Comparison of ENCODE assay signal across 1 cellular context in the genomic region with DNA sequence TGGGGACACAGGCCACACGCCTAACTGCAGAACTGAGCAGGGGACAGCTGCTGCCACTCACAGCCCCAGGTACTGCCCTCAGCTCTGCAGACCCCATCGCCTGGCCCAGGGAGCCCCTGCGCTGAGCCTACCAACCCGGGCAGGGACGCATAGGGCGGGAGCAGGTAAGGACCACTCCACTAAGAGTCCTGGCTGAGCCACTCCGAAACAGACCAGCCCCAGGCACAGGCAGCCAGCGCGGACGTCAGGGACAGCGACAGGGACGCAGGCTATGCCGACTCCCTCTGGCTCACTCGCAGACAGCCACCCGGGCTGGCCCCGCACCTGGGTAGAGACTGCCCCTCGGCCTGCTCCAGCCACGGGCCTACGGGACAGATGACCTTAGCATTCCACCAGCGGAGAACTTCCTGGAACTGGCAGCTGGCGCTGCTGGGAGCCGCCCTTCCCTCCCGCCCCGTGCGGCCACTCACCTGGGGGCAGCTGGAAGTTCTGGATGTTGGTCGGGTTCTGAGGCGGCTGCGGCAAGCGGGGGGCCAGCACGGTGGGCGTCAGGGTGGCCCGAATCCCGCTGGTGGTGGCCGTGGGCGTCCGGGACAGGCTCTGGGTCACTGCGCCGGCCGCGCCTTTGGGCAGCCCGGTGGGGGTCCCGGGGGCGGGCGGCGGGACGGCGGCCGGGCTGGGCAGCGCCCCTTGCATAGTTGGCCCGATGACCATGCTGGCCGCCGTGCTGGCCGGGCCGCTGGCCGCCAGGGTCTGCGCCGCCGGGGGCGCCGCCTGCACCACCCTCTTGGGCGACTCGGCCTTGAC.
TF ChIP-seq lines count a peak whose summit lies in the region.

No MANE protein-coding gene starts in this region.

TF ChIP-seq in HepG2, 621 proteins besides CTCF, POLR2A, EP300 and RAD21 (continued from another document and continues in another):
- TF ChIP-seq, protein P1, sequence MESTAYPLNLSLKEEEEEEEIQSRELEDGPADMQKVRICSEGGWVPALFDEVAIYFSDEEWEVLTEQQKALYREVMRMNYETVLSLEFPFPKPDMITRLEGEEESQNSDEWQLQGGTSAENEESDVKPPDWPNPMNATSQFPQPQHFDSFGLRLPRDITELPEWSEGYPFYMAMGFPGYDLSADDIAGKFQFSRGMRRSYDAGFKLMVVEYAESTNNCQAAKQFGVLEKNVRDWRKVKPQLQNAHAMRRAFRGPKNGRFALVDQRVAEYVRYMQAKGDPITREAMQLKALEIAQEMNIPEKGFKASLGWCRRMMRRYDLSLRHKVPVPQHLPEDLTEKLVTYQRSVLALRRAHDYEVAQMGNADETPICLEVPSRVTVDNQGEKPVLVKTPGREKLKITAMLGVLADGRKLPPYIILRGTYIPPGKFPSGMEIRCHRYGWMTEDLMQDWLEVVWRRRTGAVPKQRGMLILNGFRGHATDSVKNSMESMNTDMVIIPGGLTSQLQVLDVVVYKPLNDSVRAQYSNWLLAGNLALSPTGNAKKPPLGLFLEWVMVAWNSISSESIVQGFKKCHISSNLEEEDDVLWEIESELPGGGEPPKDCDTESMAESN (CRISPR knock-in tag; conservative IDR thresholded peaks at IDR 0.05), result 0 out of 2 replicates have a peak, but pooled peaks have one; percentile 21
- no peak for TF ChIP-seq AKAP8 (CRISPR knock-in tag; IDR thresholded peaks at IDR 0.05)
- no peak for TF ChIP-seq RCOR2 (CRISPR knock-in tag; IDR thresholded peaks at IDR 0.05)
- peak; percentile 56; the same call in 1 of the 2 replicates for TF ChIP-seq ARHGAP35 (CRISPR knock-in tag; IDR thresholded peaks at IDR 0.05; ENCODE audit: borderline replicate concordance)
- TF ChIP-seq SMARCE1 (IDR thresholded peaks at IDR 0.05; ENCODE audit: borderline replicate concordance), result no peak
- peak; percentile 66; the same call in 1 of the 2 replicates for TF ChIP-seq ZNF839 (CRISPR knock-in tag; IDR thresholded peaks at IDR 0.05; ENCODE audit: borderline replicate concordance)
- TF ChIP-seq, protein P2, sequence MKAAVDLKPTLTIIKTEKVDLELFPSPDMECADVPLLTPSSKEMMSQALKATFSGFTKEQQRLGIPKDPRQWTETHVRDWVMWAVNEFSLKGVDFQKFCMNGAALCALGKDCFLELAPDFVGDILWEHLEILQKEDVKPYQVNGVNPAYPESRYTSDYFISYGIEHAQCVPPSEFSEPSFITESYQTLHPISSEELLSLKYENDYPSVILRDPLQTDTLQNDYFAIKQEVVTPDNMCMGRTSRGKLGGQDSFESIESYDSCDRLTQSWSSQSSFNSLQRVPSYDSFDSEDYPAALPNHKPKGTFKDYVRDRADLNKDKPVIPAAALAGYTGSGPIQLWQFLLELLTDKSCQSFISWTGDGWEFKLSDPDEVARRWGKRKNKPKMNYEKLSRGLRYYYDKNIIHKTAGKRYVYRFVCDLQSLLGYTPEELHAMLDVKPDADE (CRISPR knock-in tag; IDR thresholded peaks at IDR 0.05), result no peak
- no peak for TF ChIP-seq ATM (IDR thresholded peaks at IDR 0.05; ENCODE audit: borderline replicate concordance)
- no peak; the same call in 1 of the 2 replicates for TF ChIP-seq ZNF766 (CRISPR knock-in tag; IDR thresholded peaks at IDR 0.05; ENCODE audit: borderline replicate concordance)
- TF ChIP-seq SRY (CRISPR knock-in tag; IDR thresholded peaks at IDR 0.05), result peak; percentile 8; the same call in 1 of the 2 replicates
- no peak for TF ChIP-seq SIX1 (CRISPR knock-in tag; IDR thresholded peaks at IDR 0.05; ENCODE audit: borderline replicate concordance)
- no peak for TF ChIP-seq ZNF510 (CRISPR knock-in tag; IDR thresholded peaks at IDR 0.05; ENCODE audit: low read depth)
- 0 out of 2 replicates have a peak, but pooled peaks have one; percentile 34 for TF ChIP-seq KLF13 (CRISPR knock-in tag; IDR thresholded peaks at IDR 0.05)
- no peak for TF ChIP-seq JUN (CRISPR knock-in tag; IDR thresholded peaks at IDR 0.05)
- TF ChIP-seq ZEB1 (IDR thresholded peaks at IDR 0.05; ENCODE audit: insufficient replicate concordance, low read depth), result no peak
- no peak for TF ChIP-seq ZNF761 (CRISPR knock-in tag; conservative IDR thresholded peaks at IDR 0.05)
- TF ChIP-seq GATAD1 (CRISPR knock-in tag; IDR thresholded peaks at IDR 0.05), result peak; percentile 53; the same call in 1 of the 2 replicates
- 0 out of 2 replicates have a peak, but pooled peaks have one; percentile 3 for TF ChIP-seq DNMT1 (CRISPR knock-in tag; IDR thresholded peaks at IDR 0.05)
- no peak for TF ChIP-seq REL (CRISPR knock-in tag; conservative IDR thresholded peaks at IDR 0.05)
- TF ChIP-seq ZNF768 (CRISPR knock-in tag; IDR thresholded peaks at IDR 0.05), result no peak
- TF ChIP-seq, protein P3, sequence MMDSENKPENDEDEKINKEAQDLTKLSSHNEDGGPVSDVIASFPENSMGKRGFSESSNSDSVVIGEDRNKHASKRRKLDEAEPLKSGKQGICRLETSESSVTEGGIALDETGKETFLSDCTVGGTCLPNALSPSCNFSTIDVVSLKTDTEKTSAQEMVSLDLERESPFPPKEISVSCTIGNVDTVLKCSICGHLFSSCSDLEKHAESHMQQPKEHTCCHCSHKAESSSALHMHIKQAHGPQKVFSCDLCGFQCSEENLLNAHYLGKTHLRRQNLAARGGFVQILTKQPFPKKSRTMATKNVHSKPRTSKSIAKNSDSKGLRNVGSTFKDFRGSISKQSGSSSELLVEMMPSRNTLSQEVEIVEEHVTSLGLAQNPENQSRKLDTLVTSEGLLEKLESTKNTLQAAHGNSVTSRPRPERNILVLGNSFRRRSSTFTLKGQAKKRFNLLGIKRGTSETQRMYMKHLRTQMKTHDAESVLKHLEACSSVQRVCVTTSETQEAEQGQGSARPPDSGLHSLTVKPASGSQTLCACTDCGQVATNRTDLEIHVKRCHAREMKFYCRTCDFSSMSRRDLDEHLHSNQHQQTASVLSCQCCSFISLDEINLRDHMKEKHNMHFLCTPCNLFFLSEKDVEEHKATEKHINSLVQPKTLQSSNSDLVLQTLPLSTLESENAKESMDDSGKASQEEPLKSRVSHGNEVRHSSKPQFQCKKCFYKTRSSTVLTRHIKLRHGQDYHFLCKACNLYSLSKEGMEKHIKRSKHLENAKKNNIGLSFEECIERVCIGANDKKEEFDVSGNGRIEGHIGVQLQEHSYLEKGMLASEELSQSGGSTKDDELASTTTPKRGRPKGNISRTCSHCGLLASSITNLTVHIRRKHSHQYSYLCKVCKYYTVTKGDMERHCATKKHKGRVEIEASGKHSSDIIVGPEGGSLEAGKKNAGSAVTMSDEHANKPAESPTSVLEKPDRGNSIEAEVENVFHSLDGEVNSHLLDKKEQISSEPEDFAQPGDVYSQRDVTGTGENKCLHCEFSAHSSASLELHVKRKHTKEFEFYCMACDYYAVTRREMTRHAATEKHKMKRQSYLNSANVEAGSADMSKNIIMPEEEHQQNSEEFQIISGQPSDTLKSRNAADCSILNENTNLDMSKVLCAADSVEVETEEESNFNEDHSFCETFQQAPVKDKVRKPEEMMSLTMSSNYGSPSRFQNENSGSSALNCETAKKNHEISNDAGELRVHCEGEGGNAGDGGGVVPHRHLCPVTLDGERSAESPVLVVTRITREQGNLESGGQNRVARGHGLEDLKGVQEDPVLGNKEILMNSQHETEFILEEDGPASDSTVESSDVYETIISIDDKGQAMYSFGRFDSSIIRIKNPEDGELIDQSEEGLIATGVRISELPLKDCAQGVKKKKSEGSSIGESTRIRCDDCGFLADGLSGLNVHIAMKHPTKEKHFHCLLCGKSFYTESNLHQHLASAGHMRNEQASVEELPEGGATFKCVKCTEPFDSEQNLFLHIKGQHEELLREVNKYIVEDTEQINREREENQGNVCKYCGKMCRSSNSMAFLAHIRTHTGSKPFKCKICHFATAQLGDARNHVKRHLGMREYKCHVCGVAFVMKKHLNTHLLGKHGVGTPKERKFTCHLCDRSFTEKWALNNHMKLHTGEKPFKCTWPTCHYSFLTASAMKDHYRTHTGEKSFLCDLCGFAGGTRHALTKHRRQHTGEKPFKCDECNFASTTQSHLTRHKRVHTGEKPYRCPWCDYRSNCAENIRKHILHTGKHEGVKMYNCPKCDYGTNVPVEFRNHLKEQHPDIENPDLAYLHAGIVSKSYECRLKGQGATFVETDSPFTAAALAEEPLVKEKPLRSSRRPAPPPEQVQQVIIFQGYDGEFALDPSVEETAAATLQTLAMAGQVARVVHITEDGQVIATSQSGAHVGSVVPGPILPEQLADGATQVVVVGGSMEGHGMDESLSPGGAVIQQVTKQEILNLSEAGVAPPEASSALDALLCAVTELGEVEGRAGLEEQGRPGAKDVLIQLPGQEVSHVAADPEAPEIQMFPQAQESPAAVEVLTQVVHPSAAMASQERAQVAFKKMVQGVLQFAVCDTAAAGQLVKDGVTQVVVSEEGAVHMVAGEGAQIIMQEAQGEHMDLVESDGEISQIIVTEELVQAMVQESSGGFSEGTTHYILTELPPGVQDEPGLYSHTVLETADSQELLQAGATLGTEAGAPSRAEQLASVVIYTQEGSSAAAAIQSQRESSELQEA (CRISPR knock-in tag; IDR thresholded peaks at IDR 0.05; ENCODE audit: not compliant biosample characterization), result peak; percentile 23
- TF ChIP-seq HMGA1 (CRISPR knock-in tag; conservative IDR thresholded peaks at IDR 0.05), result no peak
- peak; percentile 62 for TF ChIP-seq KMT2B (CRISPR knock-in tag; IDR thresholded peaks at IDR 0.05)
- no peak for TF ChIP-seq NFRKB (IDR thresholded peaks at IDR 0.05)
- TF ChIP-seq ZSCAN12 (CRISPR knock-in tag; IDR thresholded peaks at IDR 0.05), result no peak
- TF ChIP-seq ZNF850 (CRISPR knock-in tag; conservative IDR thresholded peaks at IDR 0.05), result no peak
- TF ChIP-seq, protein P4, sequence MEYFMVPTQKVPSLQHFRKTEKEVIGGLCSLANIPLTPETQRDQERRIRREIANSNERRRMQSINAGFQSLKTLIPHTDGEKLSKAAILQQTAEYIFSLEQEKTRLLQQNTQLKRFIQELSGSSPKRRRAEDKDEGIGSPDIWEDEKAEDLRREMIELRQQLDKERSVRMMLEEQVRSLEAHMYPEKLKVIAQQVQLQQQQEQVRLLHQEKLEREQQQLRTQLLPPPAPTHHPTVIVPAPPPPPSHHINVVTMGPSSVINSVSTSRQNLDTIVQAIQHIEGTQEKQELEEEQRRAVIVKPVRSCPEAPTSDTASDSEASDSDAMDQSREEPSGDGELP (IDR thresholded peaks at IDR 0.05; ENCODE audit: borderline replicate concordance, low read depth), result peak; percentile 84; the same call in 1 of the 2 replicates
- TF ChIP-seq IRF2 (CRISPR knock-in tag; IDR thresholded peaks at IDR 0.05), result peak; percentile 50; the same call in 1 of the 2 replicates
- TF ChIP-seq TARDBP (CRISPR knock-in tag; IDR thresholded peaks at IDR 0.05), result peak; percentile 73
- TF ChIP-seq SAFB2 (CRISPR knock-in tag; IDR thresholded peaks at IDR 0.05; ENCODE audit: borderline replicate concordance, low read depth), result no peak
- no peak for TF ChIP-seq ZNF652 (CRISPR knock-in tag; IDR thresholded peaks at IDR 0.05; ENCODE audit: borderline replicate concordance, low read depth)
- TF ChIP-seq ZBTB42 (CRISPR knock-in tag; IDR thresholded peaks at IDR 0.05), result no peak
- peak; percentile 95; the same call in 1 of the 2 replicates for TF ChIP-seq ZNF572 (CRISPR knock-in tag; IDR thresholded peaks at IDR 0.05)
- TF ChIP-seq FOXA3 (CRISPR knock-in tag; IDR thresholded peaks at IDR 0.05), result peak; percentile 15; the same call in 1 of the 2 replicates
- TF ChIP-seq, protein P5, sequence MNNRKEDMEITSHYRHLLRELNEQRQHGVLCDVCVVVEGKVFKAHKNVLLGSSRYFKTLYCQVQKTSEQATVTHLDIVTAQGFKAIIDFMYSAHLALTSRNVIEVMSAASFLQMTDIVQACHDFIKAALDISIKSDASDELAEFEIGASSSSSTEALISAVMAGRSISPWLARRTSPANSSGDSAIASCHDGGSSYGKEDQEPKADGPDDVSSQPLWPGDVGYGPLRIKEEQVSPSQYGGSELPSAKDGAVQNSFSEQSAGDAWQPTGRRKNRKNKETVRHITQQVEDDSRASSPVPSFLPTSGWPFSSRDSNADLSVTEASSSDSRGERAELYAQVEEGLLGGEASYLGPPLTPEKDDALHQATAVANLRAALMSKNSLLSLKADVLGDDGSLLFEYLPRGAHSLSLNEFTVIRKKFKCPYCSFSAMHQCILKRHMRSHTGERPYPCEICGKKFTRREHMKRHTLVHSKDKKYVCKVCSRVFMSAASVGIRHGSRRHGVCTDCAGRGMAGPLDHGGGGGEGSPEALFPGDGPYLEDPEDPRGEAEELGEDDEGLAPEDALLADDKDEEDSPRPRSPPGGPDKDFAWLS (CRISPR knock-in tag; IDR thresholded peaks at IDR 0.05; ENCODE audit: borderline replicate concordance), result no peak
- peak; percentile 51; the same call in 1 of the 2 replicates for TF ChIP-seq ARNTL (CRISPR knock-in tag; IDR thresholded peaks at IDR 0.05)
- no peak for TF ChIP-seq KLF6 (CRISPR knock-in tag; IDR thresholded peaks at IDR 0.05)
- 0 out of 2 replicates have a peak, but pooled peaks have one; percentile 61 for TF ChIP-seq ZNF225 (CRISPR knock-in tag; IDR thresholded peaks at IDR 0.05)
- TF ChIP-seq ZNF253 (CRISPR knock-in tag; IDR thresholded peaks at IDR 0.05; ENCODE audit: borderline replicate concordance), result no peak
- no peak for TF ChIP-seq ZNF382 (CRISPR knock-in tag; IDR thresholded peaks at IDR 0.05; ENCODE audit: borderline replicate concordance)
- TF ChIP-seq KLF11 (CRISPR knock-in tag; IDR thresholded peaks at IDR 0.05), result peak; percentile 65; the same call in 1 of the 2 replicates
- no peak; the same call in 1 of the 2 replicates for TF ChIP-seq ZFP1 (CRISPR knock-in tag; IDR thresholded peaks at IDR 0.05)
- TF ChIP-seq HOXD1 (CRISPR knock-in tag; IDR thresholded peaks at IDR 0.05), result no peak
- peak; percentile 89; the same call in 1 of the 2 replicates for TF ChIP-seq ARID2 (CRISPR knock-in tag; IDR thresholded peaks at IDR 0.05; ENCODE audit: borderline replicate concordance)
- TF ChIP-seq, protein P6, sequence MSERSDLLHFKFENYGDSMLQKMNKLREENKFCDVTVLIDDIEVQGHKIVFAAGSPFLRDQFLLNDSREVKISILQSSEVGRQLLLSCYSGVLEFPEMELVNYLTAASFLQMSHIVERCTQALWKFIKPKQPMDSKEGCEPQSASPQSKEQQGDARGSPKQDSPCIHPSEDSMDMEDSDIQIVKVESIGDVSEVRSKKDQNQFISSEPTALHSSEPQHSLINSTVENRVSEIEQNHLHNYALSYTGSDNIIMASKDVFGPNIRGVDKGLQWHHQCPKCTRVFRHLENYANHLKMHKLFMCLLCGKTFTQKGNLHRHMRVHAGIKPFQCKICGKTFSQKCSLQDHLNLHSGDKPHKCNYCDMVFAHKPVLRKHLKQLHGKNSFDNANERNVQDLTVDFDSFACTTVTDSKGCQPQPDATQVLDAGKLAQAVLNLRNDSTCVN (CRISPR knock-in tag; IDR thresholded peaks at IDR 0.05; ENCODE audit: borderline replicate concordance), result peak; percentile 78
- no peak for TF ChIP-seq RELA (CRISPR knock-in tag; IDR thresholded peaks at IDR 0.05)
- TF ChIP-seq, protein P7, sequence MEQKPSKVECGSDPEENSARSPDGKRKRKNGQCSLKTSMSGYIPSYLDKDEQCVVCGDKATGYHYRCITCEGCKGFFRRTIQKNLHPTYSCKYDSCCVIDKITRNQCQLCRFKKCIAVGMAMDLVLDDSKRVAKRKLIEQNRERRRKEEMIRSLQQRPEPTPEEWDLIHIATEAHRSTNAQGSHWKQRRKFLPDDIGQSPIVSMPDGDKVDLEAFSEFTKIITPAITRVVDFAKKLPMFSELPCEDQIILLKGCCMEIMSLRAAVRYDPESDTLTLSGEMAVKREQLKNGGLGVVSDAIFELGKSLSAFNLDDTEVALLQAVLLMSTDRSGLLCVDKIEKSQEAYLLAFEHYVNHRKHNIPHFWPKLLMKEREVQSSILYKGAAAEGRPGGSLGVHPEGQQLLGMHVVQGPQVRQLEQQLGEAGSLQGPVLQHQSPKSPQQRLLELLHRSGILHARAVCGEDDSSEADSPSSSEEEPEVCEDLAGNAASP (CRISPR knock-in tag; IDR thresholded peaks at IDR 0.05; ENCODE audit: borderline replicate concordance), result peak; percentile 42; the same call in 1 of the 2 replicates
- TF ChIP-seq HDAC1 (CRISPR knock-in tag; IDR thresholded peaks at IDR 0.05), result peak; percentile 53
- peak; percentile 86; the same call in 1 of the 2 replicates for TF ChIP-seq KDM2A (CRISPR knock-in tag; IDR thresholded peaks at IDR 0.05; ENCODE audit: borderline replicate concordance, low read depth)
